1 cellular context compared by ENCODE assay signal in the genomic region with DNA sequence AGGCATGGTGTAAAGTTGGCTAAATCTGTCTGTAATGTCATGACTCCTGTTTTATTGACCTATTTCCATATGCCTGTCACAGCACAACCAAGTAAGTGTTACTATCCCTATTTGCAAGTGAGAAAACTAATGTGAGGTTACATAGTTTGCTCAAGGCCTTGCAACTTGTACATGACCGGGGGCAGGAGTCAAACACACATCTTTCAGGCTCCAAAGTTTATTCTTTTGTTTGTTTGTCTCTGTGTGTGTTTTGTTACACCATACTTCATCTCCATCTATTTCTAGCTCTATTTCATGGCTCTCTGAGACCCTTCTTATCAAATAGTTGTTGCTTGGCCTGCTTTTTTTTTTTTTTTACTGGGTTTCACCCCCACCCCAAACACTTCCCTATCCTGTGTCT.
TF ChIP-seq lines count a peak whose summit lies in the region.

No MANE protein-coding gene starts in this region.

TF ChIP-seq in liver, 16 proteins besides CTCF, POLR2A, EP300 and RAD21 (continued from another document):
- TF ChIP-seq, protein P1, sequence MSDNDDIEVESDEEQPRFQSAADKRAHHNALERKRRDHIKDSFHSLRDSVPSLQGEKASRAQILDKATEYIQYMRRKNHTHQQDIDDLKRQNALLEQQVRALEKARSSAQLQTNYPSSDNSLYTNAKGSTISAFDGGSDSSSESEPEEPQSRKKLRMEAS (IDR thresholded peaks at IDR 0.05): peak; percentile 20
- peak; percentile 61 for TF ChIP-seq FOXA2 (IDR thresholded peaks at IDR 0.05)
- no peak for TF ChIP-seq GABPA (IDR thresholded peaks at IDR 0.05 in 1 of 2, conservative IDR thresholded peaks at IDR 0.05 in 1 of 2)
- TF ChIP-seq NR2F2 (IDR thresholded peaks at IDR 0.05): no peak
- peak; percentile 95 for TF ChIP-seq SP1 (IDR thresholded peaks at IDR 0.05)
- TF ChIP-seq, protein P2, sequence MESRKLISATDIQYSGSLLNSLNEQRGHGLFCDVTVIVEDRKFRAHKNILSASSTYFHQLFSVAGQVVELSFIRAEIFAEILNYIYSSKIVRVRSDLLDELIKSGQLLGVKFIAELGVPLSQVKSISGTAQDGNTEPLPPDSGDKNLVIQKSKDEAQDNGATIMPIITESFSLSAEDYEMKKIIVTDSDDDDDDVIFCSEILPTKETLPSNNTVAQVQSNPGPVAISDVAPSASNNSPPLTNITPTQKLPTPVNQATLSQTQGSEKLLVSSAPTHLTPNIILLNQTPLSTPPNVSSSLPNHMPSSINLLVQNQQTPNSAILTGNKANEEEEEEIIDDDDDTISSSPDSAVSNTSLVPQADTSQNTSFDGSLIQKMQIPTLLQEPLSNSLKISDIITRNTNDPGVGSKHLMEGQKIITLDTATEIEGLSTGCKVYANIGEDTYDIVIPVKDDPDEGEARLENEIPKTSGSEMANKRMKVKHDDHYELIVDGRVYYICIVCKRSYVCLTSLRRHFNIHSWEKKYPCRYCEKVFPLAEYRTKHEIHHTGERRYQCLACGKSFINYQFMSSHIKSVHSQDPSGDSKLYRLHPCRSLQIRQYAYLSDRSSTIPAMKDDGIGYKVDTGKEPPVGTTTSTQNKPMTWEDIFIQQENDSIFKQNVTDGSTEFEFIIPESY (IDR thresholded peaks at IDR 0.05): no peak
- TF ChIP-seq, protein P3, sequence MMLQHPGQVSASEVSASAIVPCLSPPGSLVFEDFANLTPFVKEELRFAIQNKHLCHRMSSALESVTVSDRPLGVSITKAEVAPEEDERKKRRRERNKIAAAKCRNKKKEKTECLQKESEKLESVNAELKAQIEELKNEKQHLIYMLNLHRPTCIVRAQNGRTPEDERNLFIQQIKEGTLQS (IDR thresholded peaks at IDR 0.05): peak; percentile 44
- no peak for TF ChIP-seq TAF1 (conservative IDR thresholded peaks at IDR 0.05)
- TF ChIP-seq EGR1 (IDR thresholded peaks at IDR 0.05; ENCODE audit: low read depth in 2 of 2): no peak
- TF ChIP-seq RXRA (IDR thresholded peaks at IDR 0.05): peak; percentile 90 to 93
- TF ChIP-seq JUND (IDR thresholded peaks at IDR 0.05): peak; percentile 48 to 67
- TF ChIP-seq YY1 (IDR thresholded peaks at IDR 0.05): peak; percentile 70
- TF ChIP-seq HNF4G (IDR thresholded peaks at IDR 0.05): peak; percentile 82
- TF ChIP-seq HNF4A (conservative IDR thresholded peaks at IDR 0.05): peak; percentile 97 to 98
